ENCODE assay signal across 5 cellular contexts in genomic region chr19:11676661-11677600, GRCh38.
A peak's percentile ranks its signal among the peaks of the same experiment; 100 is the strongest.
DNase-seq lines count a peak whose midpoint lies in the region; ATAC-seq and TF ChIP-seq lines count a peak whose summit lies in the region.
"Not testable (repeated sequence)": the region's sequence is repeated elsewhere in the genome, so short reads cannot be mapped to it uniquely, and the experiment has no call there.

No MANE protein-coding gene starts in this region.

- H2BK15ac ChIP-seq in neuronal stem cell (ENCODE audit: low read length), result not testable (repeated sequence)

- not testable (repeated sequence) for H3K23ac ChIP-seq in neuronal stem cell (ENCODE audit: low read depth, low read length, poor library complexity)

- H3K27me3 Mint-ChIP-seq in stimulated activated naive B cell treated with anti-CD40 and anti-IgM and Interleukin-4, amounts not matched to agents 10 μg/mL and 1 μg/mL and 100 μg/mL, for 72 hours, result peaks cover 26 to 29% of the 10 kb centered on the region in 2 donors

- not testable (repeated sequence) for H4K8ac ChIP-seq in neuronal stem cell (ENCODE audit: low read depth, low read length)

- H2BK120ac ChIP-seq in neuronal stem cell (ENCODE audit: low read depth, low read length), result not testable (repeated sequence)

- not testable (repeated sequence) for ATAC-seq in DND-41 (ENCODE audit: insufficient read depth, low read depth); stimulated activated naive B cell treated with anti-CD40 and anti-IgM and Interleukin-4, amounts not matched to agents 10 μg/mL and 1 μg/mL and 100 μg/mL, for 72 hours (replicated peaks)

- peak; percentile 21 for DNase-seq in DND-41
- peak; percentile 22 for DNase-seq in mesenteric fat pad (ENCODE audit: low spot score)
- DNase-seq in neuronal stem cell (ENCODE audit: low spot score); stimulated activated naive B cell treated with anti-CD40 and anti-IgM and Interleukin-4, amounts not matched to agents 10 μg/mL and 1 μg/mL and 100 μg/mL, for 72 hours: not testable (repeated sequence)

- H3K14ac ChIP-seq in neuronal stem cell (ENCODE audit: low read length), result peak overlapping the region; percentile 6

- no CpG with 5 or more reads among the region's 47 CpGs for WGBS in neuronal stem cell (ENCODE audit: extremely low coverage in 2 of 2, insufficient read length in 2 of 2, insufficient replicate concordance in 1 of 2), 2 donors

- not testable (repeated sequence) for H3K9ac ChIP-seq in DND-41 (ENCODE audit: low read depth, low read length); neuronal stem cell (ENCODE audit: low read depth, low read length, poor library complexity)

- H3K36me3 ChIP-seq in DND-41 (ENCODE audit: insufficient read depth, low read length), result peaks cover 21% of the 10 kb centered on the region; the same call in 1 of the 2 replicates
- peaks cover 0 to 40% of the 10 kb centered on the region in 2 experiments; a peak in 1 of 3 replicates for H3K36me3 ChIP-seq in HEK293 (ENCODE audit: control insufficient read depth in 2 of 2, insufficient read depth in 1 of 2, low read length in 2 of 2)
- peaks cover 6 to 72% of the 10 kb centered on the region in 2 donors for H3K36me3 ChIP-seq in neuronal stem cell (replicated peaks in 1 of 2; ENCODE audit: control insufficient read depth in 2 of 2, insufficient read depth in 2 of 2, low read length in 2 of 2)

- not testable (repeated sequence) for H3K4me3 ChIP-seq in DND-41 (ENCODE audit: low read depth in 1 of 2, low read length in 2 of 2); HEK293 (ENCODE audit: low read depth, low read length); neuronal stem cell (ENCODE audit: low read length in 2 of 2)

- H4K20me1 ChIP-seq in DND-41 (ENCODE audit: insufficient read depth, low read length), result not testable (repeated sequence)

- H3K9me3 ChIP-seq in DND-41 (ENCODE audit: insufficient read depth, low read length, severe bottlenecking) (peaks cover 24% of the 10 kb centered on the region), neuronal stem cell (replicated peaks in 1 of 2; ENCODE audit: control insufficient read depth in 2 of 2, insufficient read depth in 1 of 2, low read depth in 1 of 2, low read length in 2 of 2) (peaks cover 17 to 82% of the 10 kb centered on the region in 2 donors)
- not testable (repeated sequence) for H3K9me3 ChIP-seq in HEK293 (ENCODE audit: control insufficient read depth, insufficient read depth, low read depth, low read length)

- H4K91ac ChIP-seq in neuronal stem cell (ENCODE audit: low read depth, low read length, poor library complexity), result not testable (repeated sequence)

- CTCF ChIA-PET in HEK293 (lab: Yijun Ruan, JAX), result not testable (repeated sequence)

- H3K4me3 Mint-ChIP-seq in stimulated activated naive B cell treated with anti-CD40 and anti-IgM and Interleukin-4, amounts not matched to agents 10 μg/mL and 1 μg/mL and 100 μg/mL, for 72 hours, result not testable (repeated sequence)

- H3K79me1 ChIP-seq in neuronal stem cell (ENCODE audit: low read depth, low read length), result not testable (repeated sequence)

- H3K9me3 Mint-ChIP-seq in stimulated activated naive B cell treated with anti-CD40 and anti-IgM and Interleukin-4, amounts not matched to agents 10 μg/mL and 1 μg/mL and 100 μg/mL, for 72 hours, result peaks cover 10 to 17% of the 10 kb centered on the region in 2 donors

- not testable (repeated sequence) for TF ChIP-seq CTCF in DND-41 (IDR thresholded peaks at IDR 0.05; ENCODE audit: borderline replicate concordance, extremely low read depth, low read length, poor library complexity, severe bottlenecking); HEK293 (tag by site-specific recombination; IDR thresholded peaks at IDR 0.05)

- not testable (repeated sequence) for H2AFZ ChIP-seq in DND-41 (ENCODE audit: low read depth, low read length); neuronal stem cell (ENCODE audit: low read length)

- not testable (repeated sequence) for H2BK5ac ChIP-seq in neuronal stem cell (ENCODE audit: low read length)

- not testable (repeated sequence) for H3K27ac ChIP-seq in DND-41 (ENCODE audit: low read length); HEK293 (ENCODE audit: extremely low read depth, low read depth, low read length); neuronal stem cell (replicated peaks; ENCODE audit: low read length)

- H3K4me1 ChIP-seq in DND-41 (ENCODE audit: insufficient read depth, low read length); HEK293 (ENCODE audit: control insufficient read depth, insufficient read depth, low read length); neuronal stem cell (ENCODE audit: control insufficient read depth in 2 of 2, insufficient read depth in 1 of 2, low read depth in 1 of 2, low read length in 2 of 2): not testable (repeated sequence)

- not testable (repeated sequence) for H2BK12ac ChIP-seq in neuronal stem cell (ENCODE audit: low read length)

- not testable (repeated sequence) for H3K4ac ChIP-seq in neuronal stem cell (ENCODE audit: low read length)

- H3K79me2 ChIP-seq in DND-41 (ENCODE audit: insufficient read depth, low read length), result not testable (repeated sequence)

- H3K4me2 ChIP-seq in DND-41 (ENCODE audit: insufficient read depth, low read length); neuronal stem cell (ENCODE audit: insufficient read depth, low read length, poor library complexity, severe bottlenecking): not testable (repeated sequence)

- peaks cover 9 to 11% of the 10 kb centered on the region in 2 donors for H3K36me3 Mint-ChIP-seq in stimulated activated naive B cell treated with anti-CD40 and anti-IgM and Interleukin-4, amounts not matched to agents 10 μg/mL and 1 μg/mL and 100 μg/mL, for 72 hours

- H3K4me1 Mint-ChIP-seq in stimulated activated naive B cell treated with anti-CD40 and anti-IgM and Interleukin-4, amounts not matched to agents 10 μg/mL and 1 μg/mL and 100 μg/mL, for 72 hours, result peaks cover 5 to 13% of the 10 kb centered on the region in 2 donors

- not testable (repeated sequence) for H3K18ac ChIP-seq in neuronal stem cell (ENCODE audit: low read length)

- not testable (repeated sequence) for H3K27me3 ChIP-seq in DND-41 (ENCODE audit: insufficient read depth, low read length, poor library complexity); neuronal stem cell (ENCODE audit: control insufficient read depth in 3 of 3, insufficient read depth in 3 of 3, low read depth in 1 of 3, low read length in 3 of 3)

- H3K27ac Mint-ChIP-seq in stimulated activated naive B cell treated with anti-CD40 and anti-IgM and Interleukin-4, amounts not matched to agents 10 μg/mL and 1 μg/mL and 100 μg/mL, for 72 hours, result peak overlapping the region; percentile 22

- H2AK5ac ChIP-seq in neuronal stem cell (ENCODE audit: low read depth, low read length), result not testable (repeated sequence)

- POLR2A ChIA-PET in HEK293 (lab: Yijun Ruan, JAX), result not testable (repeated sequence)

TF ChIP-seq in HEK293, 187 proteins besides CTCF, POLR2A, EP300 and RAD21:
- TF ChIP-seq ZNF560 (tag by site-specific recombination; IDR thresholded peaks at IDR 0.05; ENCODE audit: borderline replicate concordance), result 0 out of 2 replicates have a peak, but pooled peaks have one; percentile 1
